ENCODE assay signal across 1 cellular context in genomic region chr7:107446988-107447387, GRCh38.
TF ChIP-seq lines count a peak whose summit lies in the region.

No MANE protein-coding gene starts in this region.

TF ChIP-seq in K562, 482 proteins besides CTCF, POLR2A, EP300 and RAD21 (continued from another document):
- TF ChIP-seq MXD1 (CRISPR knock-in tag; IDR thresholded peaks at IDR 0.05; ENCODE audit: borderline replicate concordance, poor library complexity, severe bottlenecking) (no peak), MAFG (tag; conservative IDR thresholded peaks at IDR 0.05) (no peak), ETS2 (tag; IDR thresholded peaks at IDR 0.05; ENCODE audit: borderline replicate concordance, poor library complexity, severe bottlenecking) (no peak), TEAD2 (tag; IDR thresholded peaks at IDR 0.05) (no peak), CXXC5 (CRISPR knock-in tag; IDR thresholded peaks at IDR 0.05) (no peak)
TF ChIP-seq in K562: peak in this region for 0.
